12 cellular contexts compared by ENCODE assay signal in genomic region chr5:53123702-53124101, GRCh38. TPM values are rescaled to one million over a fixed set of nuclear protein-coding genes. Genes with fewer than 3 reads are reported as not detected.
A peak's percentile ranks its signal among the peaks of the same experiment; 100 is the strongest.
DNase-seq lines count a peak whose midpoint lies in the region; ATAC-seq, FAIRE-seq and TF ChIP-seq lines count a peak whose summit lies in the region.
"Had no signal": no experiment of that assay in that cellular context is flagged by ENCODE, and none has a peak within 500 bp of the region (broad histone marks: within the 10 kb centered on the region; RNA-seq: fewer than 3 reads in every experiment).

No MANE protein-coding gene starts in this region.

- H2BK12ac ChIP-seq in H9 (ENCODE audit: insufficient read length, low read depth, low read length): no peak overlapping the region

- no peaks in the 10 kb centered on the region for H3K9me3 ChIP-seq in kidney (ENCODE audit: control insufficient read depth in 1 of 2, low read length in 2 of 2)
- H3K9me3 ChIP-seq in H9 (ENCODE audit: control insufficient read depth, low read depth, low read length): no peaks in the 10 kb centered on the region
- H3K9me3 ChIP-seq: mucosa of descending colon, spleen had no signal

- H2BK20ac ChIP-seq in H9 (ENCODE audit: low read depth, low read length, poor library complexity, severe bottlenecking): no peak overlapping the region

- H2BK120ac ChIP-seq in H9 (ENCODE audit: low read depth, low read length, poor library complexity, severe bottlenecking): no peak overlapping the region

- no peaks in the 10 kb centered on the region for H3K36me3 ChIP-seq in kidney (ENCODE audit: control insufficient read depth in 1 of 2, insufficient read depth in 2 of 2, low read length in 2 of 2)
- H3K36me3 ChIP-seq: spleen had no signal

- H3K27me3 Mint-ChIP-seq in H9 (ENCODE audit: low read depth): no peaks in the 10 kb centered on the region

- H3K27ac Mint-ChIP-seq in H9: no peak overlapping the region
- H3K27ac Mint-ChIP-seq: activated T-cell treated with anti-CD3 and anti-CD28 coated beads, Interleukin-2, amount 50 U/mL, for 72 hours had no signal

- no peak for ATAC-seq in GM21528 (IDR thresholded peaks at IDR 0.05; ENCODE audit: low FRiP score, unreplicated experiment)
- ATAC-seq: activated T-cell treated with anti-CD3 and anti-CD28 coated beads, Interleukin-2, amount 50 U/mL, for 72 hours; mucosa of descending colon had no signal

- H4K8ac ChIP-seq in H9 (replicated peaks; ENCODE audit: insufficient read length, low read depth, low read length): no peak overlapping the region

- no peaks in the 10 kb centered on the region for H3K79me1 ChIP-seq in H9 (ENCODE audit: insufficient read depth, low read depth, low read length, poor library complexity, severe bottlenecking)

- H2AK5ac ChIP-seq in H9 (ENCODE audit: insufficient read length, low read length): no peak overlapping the region

- no peak overlapping the region for H2BK15ac ChIP-seq in H9 (ENCODE audit: low read depth, low read length)

- TF ChIP-seq CTCF in AG09309 (IDR thresholded peaks at IDR 0.05; ENCODE audit: control insufficient read depth, insufficient read depth, low read depth, low read length, missing control alignments): peak; percentile 21
- TF ChIP-seq CTCF in kidney (IDR thresholded peaks at IDR 0.05; ENCODE audit: borderline replicate concordance, extremely low read depth, insufficient read depth): no peak
- no peak for TF ChIP-seq CTCF in H9 (conservative IDR thresholded peaks at IDR 0.05)

- H3K9me3 Mint-ChIP-seq in H9: no peaks in the 10 kb centered on the region
- H3K9me3 Mint-ChIP-seq: activated T-cell treated with anti-CD3 and anti-CD28 coated beads, Interleukin-2, amount 50 U/mL, for 72 hours had no signal

- no peak overlapping the region for H3K18ac ChIP-seq in H9 (ENCODE audit: insufficient read length, low read depth, low read length)

- no peaks in the 10 kb centered on the region; the same call in 1 of the 2 replicates for H3K79me2 ChIP-seq in H9 (ENCODE audit: insufficient read depth, low read length)

- H2BK5ac ChIP-seq in H9 (ENCODE audit: insufficient read length, low read length): no peak overlapping the region

- H3K23ac ChIP-seq in H9 (ENCODE audit: insufficient read length, low read depth, low read length): no peak overlapping the region

- H3K4me1 ChIP-seq in kidney (ENCODE audit: control insufficient read depth in 1 of 2, insufficient read depth in 1 of 2, low read depth in 1 of 2, low read length in 2 of 2) (no peaks in the 10 kb centered on the region), H9 (ENCODE audit: insufficient read depth, low read length) (no peaks in the 10 kb centered on the region)
- H3K4me1 ChIP-seq: spleen had no signal

- H2AFZ ChIP-seq in H9 (ENCODE audit: low read length): no peak overlapping the region

- H3K4ac ChIP-seq in H9 (ENCODE audit: low read depth, low read length): no peak overlapping the region

- no peaks in the 10 kb centered on the region for H3K4me1 Mint-ChIP-seq in H9

- no peak overlapping the region for H3K56ac ChIP-seq in H9 (ENCODE audit: insufficient read length, low read depth, low read length)

- in situ Hi-C loops in SK-MEL-5 (cut with HindIII; ENCODE audit: low pct_unique_long_range_greater_than_20kb, low sequenced_read_pairs): no loop called here

- no peak overlapping the region for H3K14ac ChIP-seq in H9 (ENCODE audit: insufficient read depth, low read length)

- no peak overlapping the region for H3K4me2 ChIP-seq in H9 (ENCODE audit: insufficient read depth, insufficient read length, low read length)

- DNase-seq in AG09309 (ENCODE audit: low read depth): no peak
- peak; percentile 28 for DNase-seq in HT-29 (ENCODE audit: low spot score)
- DNase-seq in SK-MEL-5 (ENCODE audit: low read depth, low spot score): peak; percentile 38
- DNase-seq in kidney: no peak
- DNase-seq in DMS79 (lab: John Stamatoyannopoulos, UW): no peak
- DNase-seq in H9: no peak
- DNase-seq in activated CD4-positive, alpha-beta T cell treated with anti-CD3 and anti-CD28 coated beads, Interleukin-2, amount 50 U/mL, for 1 hour: no peak
- DNase-seq: activated T-cell treated with anti-CD3 and anti-CD28 coated beads, Interleukin-2, amount 50 U/mL, for 72 hours; MM.1S; mucosa of descending colon; spleen had no signal

- intact Hi-C loops in kidney (cut with DNase I): no loop called here

- no peak overlapping the region for H4K5ac ChIP-seq in H9 (ENCODE audit: insufficient read length, low read depth, low read length)

- no peaks in the 10 kb centered on the region for H3K23me2 ChIP-seq in H9 (ENCODE audit: insufficient read length, low read depth, low read length, poor library complexity, severe bottlenecking)

- FAIRE-seq in kidney (lab: Jason Lieb, UNC): peak; percentile 70

- no peak overlapping the region for H3K4me3 Mint-ChIP-seq in H9
- H3K4me3 Mint-ChIP-seq: activated T-cell treated with anti-CD3 and anti-CD28 coated beads, Interleukin-2, amount 50 U/mL, for 72 hours had no signal

- no peak overlapping the region for H4K91ac ChIP-seq in H9 (ENCODE audit: insufficient read length, low read depth, low read length)

- no peaks in the 10 kb centered on the region for H3K27me3 ChIP-seq in H9 (ENCODE audit: insufficient read depth, low read length)
- H3K27me3 ChIP-seq: spleen had no signal

- H4K20me1 ChIP-seq in H9 (ENCODE audit: control insufficient read depth, insufficient read depth, insufficient read length): no peaks in the 10 kb centered on the region

- no peak overlapping the region for H3T11ph ChIP-seq in H9 (ENCODE audit: low read length)

- H3K36me3 Mint-ChIP-seq in H9 (ENCODE audit: insufficient read depth in 1 of 3, low read depth in 3 of 3): no peaks in the 10 kb centered on the region

- no peak overlapping the region for H3K27ac ChIP-seq in kidney (ENCODE audit: low read depth in 2 of 2, low read length in 2 of 2)
- no peak overlapping the region for H3K27ac ChIP-seq in H9 (ENCODE audit: insufficient read length, low read depth, low read length)
- H3K27ac ChIP-seq: spleen had no signal

- H3K4me3 ChIP-seq in AG09309 (ENCODE audit: control insufficient read depth, low read depth, low read length): no peak overlapping the region
- H3K4me3 ChIP-seq in kidney (ENCODE audit: low read length in 2 of 2): no peak overlapping the region
- H3K4me3 ChIP-seq: mucosa of descending colon, spleen had no signal

- H3K9ac ChIP-seq in kidney (ENCODE audit: low read length in 2 of 2) (no peak overlapping the region), H9 (ENCODE audit: extremely low read depth, insufficient read length, low read length) (no peak overlapping the region)

RNA-seq across cellular contexts. Expression of gene MOCS2, which starts 14.1 kb away (rescaled TPM):
- total RNA-seq in HT-29 (2014; rRNA removed; shearing (Covaris generic)): 17.2 and 19.8 TPM in 2 replicates
- 53.4 and 74.6 TPM in 2 replicates for total RNA-seq in SK-MEL-5 (2014; rRNA removed; shearing (Covaris generic))
- polyA plus RNA-seq in SK-MEL-5 (2015; cell fraction: cytosol; rRNA removed): 45.1 and 47.7 TPM in 2 replicates
- 34.7 TPM in 2 replicates for polyA plus RNA-seq in SK-MEL-5 (2015; cell fraction: nucleus; rRNA removed)
- total RNA-seq in kidney: 52.2 TPM
- polyA plus RNA-seq in kidney (ENCODE audit: insufficient read depth, low read depth, low replicate concordance): 168 TPM
- total RNA-seq in H9 (2021): 23.6 and 24.8 TPM in 2 replicates

Comparison
In these comparisons a context has a peak if more than half of its experiments do, and no peak if none do; other contexts are left out.
1. DNase-seq: peak in HT-29 (single experiment) and SK-MEL-5 (single experiment); none in AG09309 (single experiment), kidney (single experiment), DMS79 (single experiment), H9 (single experiment) and activated CD4-positive, alpha-beta T cell treated with anti-CD3 and anti-CD28 coated beads, Interleukin-2, amount 50 U/mL, for 1 hour (single experiment).